Comparison of ENCODE assay signal across 8 cellular contexts in the genomic region with DNA sequence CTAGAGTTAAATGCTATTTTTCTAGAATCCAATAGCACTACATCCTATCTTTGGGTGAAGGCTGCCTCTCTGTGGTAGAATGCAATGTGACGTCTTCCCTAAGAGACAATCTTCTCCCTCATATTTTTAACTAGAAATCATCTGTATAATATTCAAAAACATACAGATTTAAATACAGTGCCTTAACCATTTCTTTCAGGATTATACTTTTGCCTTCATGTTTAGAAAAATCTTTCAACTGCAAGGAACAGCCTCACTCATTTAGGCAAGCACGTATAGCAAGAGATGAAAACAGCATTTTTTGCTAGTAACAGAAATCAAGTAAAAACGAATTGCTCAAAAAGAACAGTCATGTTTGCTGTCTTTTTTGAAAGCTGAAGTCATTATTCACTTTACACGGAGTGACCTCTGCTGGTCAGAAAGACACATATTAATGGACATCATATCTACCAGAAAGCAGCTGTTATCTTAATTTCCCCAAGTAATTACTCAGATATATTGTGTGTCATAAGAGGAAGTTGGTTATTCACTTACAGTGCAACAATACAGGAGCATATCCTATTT.
DNase-seq lines count a peak whose midpoint lies in the region; ATAC-seq and TF ChIP-seq lines count a peak whose summit lies in the region.

No MANE protein-coding gene starts in this region.

- in situ Hi-C loops in GM13977 (cut with MboI; ENCODE audit: low pct_unique_long_range_greater_than_20kb, low sequenced_read_pairs, unreplicated experiment) = no loop called here

- TF ChIP-seq CTCF in GM13977 (IDR thresholded peaks at IDR 0.05; ENCODE audit: extremely low read depth, insufficient read depth, missing control alignments) = peak; percentile 33

- ATAC-seq in HG02840 (IDR thresholded peaks at IDR 0.05; ENCODE audit: low FRiP score, unreplicated experiment) (no peak), GM18502 (IDR thresholded peaks at IDR 0.05; ENCODE audit: poor library complexity, unreplicated experiment) (no peak)

- DNase-seq in GM13977 (ENCODE audit: low spot score) (no peak), NCI-H2227 treated with DMSO at 0.1 percent for 48 hours (lab: John Stamatoyannopoulos, UW) (peak; percentile 58), dermis blood vessel endothelial cell (peak; percentile 1), pons (ENCODE audit: low spot score) (peak; percentile 71), cortex of kidney (lab: John Stamatoyannopoulos, UW) (no peak)
- no peak for DNase-seq in activated CD4-positive, alpha-beta T cell treated with anti-CD3 and anti-CD28 coated beads for 48 hours

Comparison
In these comparisons a context has a peak if more than half of its experiments do, and no peak if none do; other contexts are left out.
1. DNase-seq: peak in NCI-H2227 treated with DMSO at 0.1 percent for 48 hours (single experiment), dermis blood vessel endothelial cell (single experiment) and pons (single experiment); none in GM13977 (single experiment), cortex of kidney (single experiment) and activated CD4-positive, alpha-beta T cell treated with anti-CD3 and anti-CD28 coated beads for 48 hours (single experiment).